1 cellular context compared by ENCODE assay signal in genomic region chr16:12289175-12290063, GRCh38.
TF ChIP-seq lines count a peak whose summit lies in the region.

No MANE protein-coding gene starts in this region.

TF ChIP-seq in HepG2, 621 proteins besides CTCF, POLR2A, EP300 and RAD21 (continued from another document and continues in another):
- TF ChIP-seq CREM (IDR thresholded peaks at IDR 0.05) (peak; percentile 67; the same call in 1 of the 2 replicates), CREM (CRISPR knock-in tag; IDR thresholded peaks at IDR 0.05) (no peak), ZFP36L1 (CRISPR knock-in tag; IDR thresholded peaks at IDR 0.05) (peak; percentile 67; the same call in 1 of the 2 replicates), ZFP91 (CRISPR knock-in tag; IDR thresholded peaks at IDR 0.05; ENCODE audit: borderline replicate concordance) (peak; percentile 70), BRCA1 (CRISPR knock-in tag; IDR thresholded peaks at IDR 0.05) (no peak), ZKSCAN8 (CRISPR knock-in tag; IDR thresholded peaks at IDR 0.05; ENCODE audit: borderline replicate concordance) (peak; percentile 44; the same call in 1 of the 2 replicates), ZSCAN30 (CRISPR knock-in tag; IDR thresholded peaks at IDR 0.05) (no peak), HOXA5 (CRISPR knock-in tag; IDR thresholded peaks at IDR 0.05) (no peak; the same call in 1 of the 2 replicates), ZNF558 (CRISPR knock-in tag; IDR thresholded peaks at IDR 0.05; ENCODE audit: borderline replicate concordance) (no peak), HNF4G (IDR thresholded peaks at IDR 0.05; ENCODE audit: borderline replicate concordance, low read depth, low read length) (peak; percentile 47; the same call in 1 of the 2 replicates), HNF4G (CRISPR knock-in tag; IDR thresholded peaks at IDR 0.05; ENCODE audit: borderline replicate concordance, low read depth) (peak; percentile 61), FOXJ3 (CRISPR knock-in tag; IDR thresholded peaks at IDR 0.05; ENCODE audit: borderline replicate concordance) (peak; percentile 35; the same call in 1 of the 2 replicates), ZNF605 (CRISPR knock-in tag; IDR thresholded peaks at IDR 0.05) (peak; percentile 95), ZNF282 (IDR thresholded peaks at IDR 0.05; ENCODE audit: partially characterized antibody) (no peak), MAFK (conservative IDR thresholded peaks at IDR 0.05 in 1 of 2, IDR thresholded peaks at IDR 0.05 in 1 of 2; ENCODE audit: low read length in 2 of 2) (peak; percentile 36 to 61; a peak in 2 of 4 replicates), NR0B2 (CRISPR knock-in tag; IDR thresholded peaks at IDR 0.05) (no peak), ARHGAP35 (CRISPR knock-in tag; IDR thresholded peaks at IDR 0.05; ENCODE audit: borderline replicate concordance) (peak; percentile 39; the same call in 1 of the 2 replicates), MYNN (CRISPR knock-in tag; IDR thresholded peaks at IDR 0.05; ENCODE audit: low read depth) (no peak; the same call in 1 of the 2 replicates), FOXP4 (CRISPR knock-in tag; IDR thresholded peaks at IDR 0.05) (peak; percentile 80), ZNF644 (CRISPR knock-in tag; IDR thresholded peaks at IDR 0.05; ENCODE audit: low read depth) (peak; percentile 45; the same call in 1 of the 2 replicates), E2F1 (CRISPR knock-in tag; IDR thresholded peaks at IDR 0.05) (no peak), ZFP37 (CRISPR knock-in tag; IDR thresholded peaks at IDR 0.05; ENCODE audit: borderline replicate concordance) (no peak), RCOR2 (CRISPR knock-in tag; IDR thresholded peaks at IDR 0.05) (peak; percentile 57), CENPX (CRISPR knock-in tag; IDR thresholded peaks at IDR 0.05) (no peak), ZNF501 (CRISPR knock-in tag; IDR thresholded peaks at IDR 0.05) (peak; percentile 95), ZFX (CRISPR knock-in tag; IDR thresholded peaks at IDR 0.05; ENCODE audit: low read depth) (peak; percentile 76), ZKSCAN1 (IDR thresholded peaks at IDR 0.05; ENCODE audit: low read length) (no peak), HINFP (CRISPR knock-in tag; IDR thresholded peaks at IDR 0.05; ENCODE audit: low read depth) (peak; percentile 27; the same call in 1 of the 2 replicates), CBX2 (IDR thresholded peaks at IDR 0.05; ENCODE audit: low read depth, low read length) (no peak), CBX2 (CRISPR knock-in tag; IDR thresholded peaks at IDR 0.05; ENCODE audit: low read depth) (no peak), ZNF674 (CRISPR knock-in tag; IDR thresholded peaks at IDR 0.05; ENCODE audit: low read depth) (no peak), ZFP82 (CRISPR knock-in tag; IDR thresholded peaks at IDR 0.05; ENCODE audit: borderline replicate concordance) (peak; percentile 55; the same call in 1 of the 2 replicates), NFATC3 (CRISPR knock-in tag; IDR thresholded peaks at IDR 0.05) (no peak), TIGD3 (CRISPR knock-in tag; IDR thresholded peaks at IDR 0.05; ENCODE audit: borderline replicate concordance) (peak; percentile 53; the same call in 1 of the 2 replicates), ZNF276 (CRISPR knock-in tag; IDR thresholded peaks at IDR 0.05; ENCODE audit: low read depth) (no peak), CAMTA2 (CRISPR knock-in tag; IDR thresholded peaks at IDR 0.05; ENCODE audit: borderline replicate concordance) (0 out of 2 replicates have a peak, but pooled peaks have one; percentile 45), TAF15 (IDR thresholded peaks at IDR 0.05; ENCODE audit: low read depth, low read length, poor library complexity, severe bottlenecking) (no peak), ZNF720 (CRISPR knock-in tag; IDR thresholded peaks at IDR 0.05) (no peak), GZF1 (CRISPR knock-in tag; IDR thresholded peaks at IDR 0.05) (peak; percentile 76; the same call in 1 of the 2 replicates), ZNF563 (CRISPR knock-in tag; IDR thresholded peaks at IDR 0.05) (peak; percentile 87; the same call in 1 of the 2 replicates), MED8 (CRISPR knock-in tag; IDR thresholded peaks at IDR 0.05; ENCODE audit: insufficient replicate concordance) (no peak), ATF6 (CRISPR knock-in tag; conservative IDR thresholded peaks at IDR 0.05) (no peak), MBD4 (IDR thresholded peaks at IDR 0.05; ENCODE audit: borderline replicate concordance, low read length) (no peak), SP4 (CRISPR knock-in tag; IDR thresholded peaks at IDR 0.05) (no peak), ADNP (CRISPR knock-in tag; IDR thresholded peaks at IDR 0.05) (no peak), FOXC1 (CRISPR knock-in tag; IDR thresholded peaks at IDR 0.05; ENCODE audit: borderline replicate concordance) (peak; percentile 85; the same call in 1 of the 2 replicates), ZFP90 (CRISPR knock-in tag; IDR thresholded peaks at IDR 0.05; ENCODE audit: borderline replicate concordance) (no peak; the same call in 1 of the 2 replicates), TRAFD1 (CRISPR knock-in tag; IDR thresholded peaks at IDR 0.05; ENCODE audit: borderline replicate concordance) (no peak), ZNF10 (CRISPR knock-in tag; IDR thresholded peaks at IDR 0.05; ENCODE audit: borderline replicate concordance, low read depth) (no peak), ZFP62 (CRISPR knock-in tag; IDR thresholded peaks at IDR 0.05) (no peak), ATF5 (CRISPR knock-in tag; IDR thresholded peaks at IDR 0.05; ENCODE audit: low read depth) (no peak), ZSCAN31 (CRISPR knock-in tag; IDR thresholded peaks at IDR 0.05; ENCODE audit: low read depth) (0 out of 2 replicates have a peak, but pooled peaks have one; percentile 47), MYC (CRISPR knock-in tag; IDR thresholded peaks at IDR 0.05; ENCODE audit: borderline replicate concordance) (peak; percentile 72), ATM (IDR thresholded peaks at IDR 0.05; ENCODE audit: borderline replicate concordance) (no peak), ATF1 (CRISPR knock-in tag; IDR thresholded peaks at IDR 0.05) (peak; percentile 40; the same call in 1 of the 2 replicates), CBX5 (CRISPR knock-in tag; IDR thresholded peaks at IDR 0.05; ENCODE audit: borderline replicate concordance) (0 out of 2 replicates have a peak, but pooled peaks have one; percentile 77), RBFOX2 (IDR thresholded peaks at IDR 0.05; ENCODE audit: low read depth, low read length) (no peak)
